1 cellular context compared by ENCODE assay signal in genomic region chr19:41696402-41697197, GRCh38.
TF ChIP-seq lines count a peak whose summit lies in the region.

No MANE protein-coding gene starts in this region.

TF ChIP-seq in GM12878, 131 proteins besides CTCF, POLR2A, EP300 and RAD21:
- TF ChIP-seq REST (IDR thresholded peaks at IDR 0.05; ENCODE audit: low read depth, low read length) (peak; percentile 87), TBL1XR1 (IDR thresholded peaks at IDR 0.05; ENCODE audit: low read depth, low read length) (no peak), EZH2 (IDR thresholded peaks at IDR 0.05; ENCODE audit: borderline replicate concordance, control insufficient read depth, low read depth, low read length) (no peak), BCLAF1 (IDR thresholded peaks at IDR 0.05) (no peak)
